Comparison of ENCODE assay signal across 8 cellular contexts in the genomic region with DNA sequence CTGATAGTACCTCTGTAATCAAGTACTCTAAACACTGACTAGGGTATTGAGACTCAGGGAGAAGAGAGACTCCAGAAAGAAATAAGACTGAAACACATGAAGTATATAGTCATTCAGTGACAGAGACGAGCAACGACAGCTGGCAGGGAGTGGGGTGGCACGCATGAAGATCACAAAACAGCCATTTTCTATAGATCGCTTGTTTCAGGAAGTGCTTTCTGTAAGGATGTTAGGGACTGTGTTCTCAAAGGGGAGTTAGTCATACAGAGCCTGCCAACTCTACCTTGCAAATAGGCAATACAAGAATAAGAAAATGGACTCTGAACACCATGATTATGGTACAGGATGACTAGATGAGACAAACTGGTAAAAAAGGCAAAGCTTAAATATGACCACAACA.
DNase-seq lines count a peak whose midpoint lies in the region; ATAC-seq and TF ChIP-seq lines count a peak whose summit lies in the region.

No MANE protein-coding gene starts in this region.

- H4K91ac ChIP-seq in neuronal stem cell (ENCODE audit: low read depth, low read length, poor library complexity): no peak overlapping the region

- no peak overlapping the region for H3K23ac ChIP-seq in neuronal stem cell (ENCODE audit: low read depth, low read length, poor library complexity)

- H3K9me3 ChIP-seq in CD8-positive, alpha-beta T cell (ENCODE audit: low read length): no peaks in the 10 kb centered on the region
- H3K9me3 ChIP-seq in neuronal stem cell (replicated peaks in 1 of 2; ENCODE audit: control insufficient read depth in 2 of 2, insufficient read depth in 1 of 2, low read depth in 1 of 2, low read length in 2 of 2) (no peaks in the 10 kb centered on the region), ascending aorta (no peaks in the 10 kb centered on the region)

- CTCF ChIA-PET in CD8-positive, alpha-beta T cell (lab: Charles Lee): interaction anchor here (1.6 to 2.6 kb wide), 2 partner anchors 185 to 302 kb away, joined by 5 to 7 read pairs; no protein-coding TSS in a partner anchor

- peaks cover 31% of the 10 kb centered on the region for H3K36me3 Mint-ChIP-seq in CD8-positive, alpha-beta T cell

- H3K27me3 Mint-ChIP-seq in CD8-positive, alpha-beta T cell (ENCODE audit: low read depth): no peaks in the 10 kb centered on the region

- H3K4ac ChIP-seq in neuronal stem cell (ENCODE audit: low read length): no peak overlapping the region

- DNase-seq in CD8-positive, alpha-beta T cell: peak in 4 of 7 experiments; percentile 21 to 56 (median 29)
- DNase-seq in astrocyte of the spinal cord (ENCODE audit: low read depth, low spot score) (peak; percentile 24), neuronal stem cell (ENCODE audit: low spot score) (no peak), ascending aorta (ENCODE audit: low spot score in 2 of 2) (no peak), NCI-H1694 treated with DMSO at 0.1 percent for 48 hours (lab: John Stamatoyannopoulos, UW) (no peak), NCI-H526 treated with DMSO at 0.1 percent for 48 hours (lab: John Stamatoyannopoulos, UW) (no peak)

- H2BK12ac ChIP-seq in neuronal stem cell (ENCODE audit: low read length): no peak overlapping the region

- peaks cover 15% of the 10 kb centered on the region for H3K4me1 ChIP-seq in CD8-positive, alpha-beta T cell (ENCODE audit: insufficient read depth, low read length)
- peaks cover 0 to 12% of the 10 kb centered on the region in 2 donors for H3K4me1 ChIP-seq in neuronal stem cell (ENCODE audit: control insufficient read depth in 2 of 2, insufficient read depth in 1 of 2, low read depth in 1 of 2, low read length in 2 of 2)
- H3K4me1 ChIP-seq in ascending aorta: peaks cover 0 to 14% of the 10 kb centered on the region in 2 donors

- H3K14ac ChIP-seq in neuronal stem cell (ENCODE audit: low read length): no peak overlapping the region

- no peaks in the 10 kb centered on the region for H3K9me3 Mint-ChIP-seq in CD8-positive, alpha-beta T cell

- no peak overlapping the region for H2BK120ac ChIP-seq in neuronal stem cell (ENCODE audit: low read depth, low read length)

- no peak overlapping the region for H2BK5ac ChIP-seq in neuronal stem cell (ENCODE audit: low read length)

- H4K8ac ChIP-seq in neuronal stem cell (ENCODE audit: low read depth, low read length): no peak overlapping the region

- peak; percentile 93 for ATAC-seq in CD8-positive, alpha-beta T cell
- ATAC-seq in GM21367 (IDR thresholded peaks at IDR 0.05; ENCODE audit: unreplicated experiment): peak; percentile 88
- ATAC-seq in HG03565 (IDR thresholded peaks at IDR 0.05; ENCODE audit: unreplicated experiment): peak; percentile 93

- no peak overlapping the region for H3K4me2 ChIP-seq in neuronal stem cell (ENCODE audit: insufficient read depth, low read length, poor library complexity, severe bottlenecking)

- H3K4me1 Mint-ChIP-seq in CD8-positive, alpha-beta T cell (ENCODE audit: low read depth): peaks cover 45% of the 10 kb centered on the region

- H3K18ac ChIP-seq in neuronal stem cell (ENCODE audit: low read length): no peak overlapping the region

- intact Hi-C loops in CD8-positive, alpha-beta T cell (cut with DNase I, micrococcal nuclease): loop anchor here (2.0 to 10.0 kb wide), 7 partner anchors 53 to 1097 kb away; no protein-coding TSS in a partner anchor
- intact Hi-C loops in ascending aorta (cut with DNase I): no loop called here

- TF ChIP-seq CTCF in CD8-positive, alpha-beta T cell (IDR thresholded peaks at IDR 0.05): no peak
- TF ChIP-seq CTCF in astrocyte of the spinal cord (IDR thresholded peaks at IDR 0.05; ENCODE audit: low read depth, low read length) (no peak), ascending aorta (IDR thresholded peaks at IDR 0.05) (no peak)

- H2AK5ac ChIP-seq in neuronal stem cell (ENCODE audit: low read depth, low read length): no peak overlapping the region

- H3K79me1 ChIP-seq in neuronal stem cell (ENCODE audit: low read depth, low read length): no peaks in the 10 kb centered on the region

- in situ Hi-C loops in astrocyte of the spinal cord (cut with HindIII; ENCODE audit: low sequenced_read_pairs): no loop called here

- no peaks in the 10 kb centered on the region for H3K27me3 ChIP-seq in CD8-positive, alpha-beta T cell (ENCODE audit: insufficient read depth, low read length)
- H3K27me3 ChIP-seq in neuronal stem cell (ENCODE audit: control insufficient read depth in 3 of 3, insufficient read depth in 3 of 3, low read depth in 1 of 3, low read length in 3 of 3) (no peaks in the 10 kb centered on the region), ascending aorta (no peaks in the 10 kb centered on the region)

- H3K4me3 ChIP-seq in CD8-positive, alpha-beta T cell (ENCODE audit: low read depth, low read length): peak overlapping the region; percentile 6
- no peak overlapping the region for H3K4me3 ChIP-seq in astrocyte of the spinal cord (ENCODE audit: low read depth, low read length)
- H3K4me3 ChIP-seq in neuronal stem cell (ENCODE audit: low read length in 2 of 2): no peak overlapping the region
- H3K4me3 ChIP-seq in ascending aorta: no peak overlapping the region

- H3K27ac ChIP-seq in CD8-positive, alpha-beta T cell (ENCODE audit: low read depth, low read length): no peak overlapping the region
- H3K27ac ChIP-seq in neuronal stem cell (replicated peaks; ENCODE audit: low read length): no peak overlapping the region
- no peak overlapping the region for H3K27ac ChIP-seq in ascending aorta

- no peak overlapping the region for H2BK15ac ChIP-seq in neuronal stem cell (ENCODE audit: low read length)

- POLR2A ChIA-PET in CD8-positive, alpha-beta T cell (lab: Charles Lee): interaction anchor here (0.9 to 1.2 kb wide), 2 partner anchors 52 to 139 kb away, joined by 3 read pairs; partner anchors contain the start of gene TBL1XR1

- no peak overlapping the region for H3K4me3 Mint-ChIP-seq in CD8-positive, alpha-beta T cell

- no peak overlapping the region for H3K27ac Mint-ChIP-seq in CD8-positive, alpha-beta T cell

- no peak overlapping the region for H3K9ac ChIP-seq in neuronal stem cell (ENCODE audit: low read depth, low read length, poor library complexity)

- no CpG with 5 or more reads among the region's 4 CpGs for WGBS in neuronal stem cell (ENCODE audit: extremely low coverage in 2 of 2, insufficient read length in 2 of 2, insufficient replicate concordance in 1 of 2), 2 donors

- H2AFZ ChIP-seq in neuronal stem cell (ENCODE audit: low read length): no peak overlapping the region

- no peaks in the 10 kb centered on the region for H3K36me3 ChIP-seq in CD8-positive, alpha-beta T cell (ENCODE audit: insufficient read depth, low read length)
- H3K36me3 ChIP-seq in neuronal stem cell (replicated peaks in 1 of 2; ENCODE audit: control insufficient read depth in 2 of 2, insufficient read depth in 2 of 2, low read length in 2 of 2) (peaks cover 0 to 70% of the 10 kb centered on the region in 2 donors), ascending aorta (no peaks in the 10 kb centered on the region)

Comparison
In these comparisons a context has a peak if more than half of its experiments do, and no peak if none do; other contexts are left out.
1. DNase-seq: peak in CD8-positive, alpha-beta T cell (4 of 7) and astrocyte of the spinal cord (single experiment); none in neuronal stem cell (single experiment), ascending aorta (0 of 2), NCI-H1694 treated with DMSO at 0.1 percent for 48 hours (single experiment) and NCI-H526 treated with DMSO at 0.1 percent for 48 hours (single experiment).
2. Peak in every context shown above with its lines, with median percentiles within 50 percentile points of each other: ATAC-seq.